Comparison of ENCODE assay signal across 18 cellular contexts in the genomic region with DNA sequence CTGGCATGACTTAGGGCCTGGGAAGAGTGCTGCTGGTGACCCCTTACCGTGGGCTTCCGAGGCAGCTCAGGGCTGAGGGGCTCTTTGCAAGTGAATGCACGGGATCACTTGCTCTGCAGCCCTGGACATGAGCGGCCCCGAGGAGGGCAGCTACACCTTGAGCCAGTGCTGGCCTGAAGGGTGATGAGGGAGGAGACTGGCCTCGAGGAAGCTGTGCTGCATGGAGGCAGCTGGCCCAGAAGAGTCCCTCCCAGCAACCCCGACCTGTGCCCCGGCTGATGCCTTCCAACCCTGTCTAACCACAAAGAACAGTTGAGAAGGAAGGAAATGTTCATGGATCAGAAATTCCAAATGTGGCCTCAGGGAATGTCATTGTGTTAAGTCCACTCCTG. TPM values are rescaled to one million over a fixed set of nuclear protein-coding genes. Genes with fewer than 3 reads are reported as not detected.
DNase-seq lines count a peak whose midpoint lies in the region; ATAC-seq and TF ChIP-seq lines count a peak whose summit lies in the region.
"Had no signal": no experiment of that assay in that cellular context is flagged by ENCODE, and none has a peak within 500 bp of the region (broad histone marks: within the 10 kb centered on the region; RNA-seq: fewer than 3 reads in every experiment).

No MANE protein-coding gene starts in this region.

- peak; percentile 12 for DNase-seq in activated CD8-positive, alpha-beta memory T cell treated with anti-CD3 and anti-CD28 coated beads, Interleukin-2, amount 50 U/mL, for 4 hours
- no peak for DNase-seq in activated CD8-positive, alpha-beta memory T cell treated with anti-CD3 and anti-CD28 coated beads for 24 hours
- peak; percentile 60 to 83 for DNase-seq in PC-9
- DNase-seq in foreskin melanocyte: peak; percentile 11
- peak; percentile 58 to 61 for DNase-seq in suprapubic skin (ENCODE audit: low spot score in 2 of 2)
- DNase-seq in CD4-positive, alpha-beta memory T cell: no peak
- DNase-seq in amniotic stem cell (lab: John Stamatoyannopoulos, UW): no peak
- DNase-seq: activated CD4-positive, CD25-positive, alpha-beta regulatory T cell; activated CD8-positive, alpha-beta memory T cell treated with anti-CD3 and anti-CD28 coated beads, Interleukin-2, amount 50 U/mL, for 48 hours; caudate nucleus; naive thymus-derived CD4-positive, alpha-beta T cell; NCI-H1436 treated with DMSO at 0.1 percent for 48 hours; NCI-H446 treated with DMSO at 0.1 percent for 48 hours; retina had no signal

- H3K4me1 ChIP-seq in PC-9 (replicated peaks; ENCODE audit: insufficient read depth) (peaks cover 27% of the 10 kb centered on the region), suprapubic skin (peaks cover 62% of the 10 kb centered on the region)
- H3K4me1 ChIP-seq in CD4-positive, alpha-beta memory T cell (ENCODE audit: insufficient read depth, low read length): peaks cover 18% of the 10 kb centered on the region
- H3K4me1 ChIP-seq: tibial artery had no signal

- ATAC-seq in HG03196 (IDR thresholded peaks at IDR 0.05; ENCODE audit: unreplicated experiment): no peak
- ATAC-seq: naive thymus-derived CD4-positive, alpha-beta T cell had no signal

- H3K27ac ChIP-seq in PC-9 (peak overlapping the region; percentile 71), suprapubic skin (peak overlapping the region; percentile 3)
- no peak overlapping the region for H3K27ac ChIP-seq in CD4-positive, alpha-beta memory T cell (ENCODE audit: low read depth, low read length)
- H3K27ac ChIP-seq: KMS-11, tibial artery had no signal

- H4K20me1 ChIP-seq in PC-9 (ENCODE audit: insufficient read depth): no peaks in the 10 kb centered on the region

- POLR2A ChIA-PET in PC-9 (lab: Charles Lee; ENCODE audit: unreplicated experiment): no interaction called here
- POLR2A ChIA-PET in CD4-positive, alpha-beta memory T cell (lab: Charles Lee; ENCODE audit: partially characterized antibody): no interaction called here

- TF ChIP-seq EP300 in suprapubic skin (IDR thresholded peaks at IDR 0.05): no peak

- TF ChIP-seq POLR2A in suprapubic skin (IDR thresholded peaks at IDR 0.05): no peak

- 58% methylated on average over 8 of the region's 8 CpGs for WGBS in suprapubic skin

- H3K36me3 Mint-ChIP-seq in CD4-positive, alpha-beta memory T cell: peaks cover 19 to 20% of the 10 kb centered on the region in 2 donors

- H3K27ac Mint-ChIP-seq in CD4-positive, alpha-beta memory T cell: no peak overlapping the region
- H3K27ac Mint-ChIP-seq: activated naive CD8-positive, alpha-beta T cell; naive thymus-derived CD4-positive, alpha-beta T cell had no signal

- intact Hi-C loops in PC-9 (cut with micrococcal nuclease; ENCODE audit: unreplicated experiment): loop anchor here (1.0 to 2.0 kb wide), 3 partner anchors 43 to 75 kb away; no protein-coding TSS in a partner anchor
- intact Hi-C loops in CD4-positive, alpha-beta memory T cell (cut with micrococcal nuclease): no loop called here

- H3K9me3 Mint-ChIP-seq in CD4-positive, alpha-beta memory T cell: no peaks in the 10 kb centered on the region
- H3K9me3 Mint-ChIP-seq: naive thymus-derived CD4-positive, alpha-beta T cell had no signal

- H3F3A ChIP-seq in PC-9 (ENCODE audit: insufficient read depth, low read depth): peaks cover 27% of the 10 kb centered on the region

- H3K27me3 ChIP-seq in PC-9 (ENCODE audit: insufficient read depth, low read depth) (no peaks in the 10 kb centered on the region), suprapubic skin (no peaks in the 10 kb centered on the region)
- no peaks in the 10 kb centered on the region for H3K27me3 ChIP-seq in CD4-positive, alpha-beta memory T cell (ENCODE audit: insufficient read depth, low read length)
- H3K27me3 ChIP-seq: tibial artery had no signal

- BruUV-seq in PC-9 (replicated peaks; lab: Mats Ljungman, UMichigan): no TSS peak

- H3K4me2 ChIP-seq in PC-9: peak overlapping the region; percentile 76
- H3K4me2 ChIP-seq: KMS-11 had no signal

- CTCF ChIA-PET in PC-9 (lab: Charles Lee): no interaction called here
- CTCF ChIA-PET in CD4-positive, alpha-beta memory T cell (lab: Charles Lee; ENCODE audit: partially characterized antibody): no interaction called here

- no peaks in the 10 kb centered on the region for H3K9me2 ChIP-seq in PC-9 (ENCODE audit: insufficient read depth)

- H3K36me3 ChIP-seq in PC-9 (ENCODE audit: low read depth) (no peaks in the 10 kb centered on the region), suprapubic skin (no peaks in the 10 kb centered on the region)
- peaks cover 6% of the 10 kb centered on the region for H3K36me3 ChIP-seq in CD4-positive, alpha-beta memory T cell (ENCODE audit: insufficient read depth, low read length)

- TF ChIP-seq CTCF in PC-9 (conservative IDR thresholded peaks at IDR 0.05) (no peak), suprapubic skin (IDR thresholded peaks at IDR 0.05) (no peak)

- peak overlapping the region; percentile 19; the same call in 1 of the 2 replicates for H3K4me3 ChIP-seq in PC-9
- H3K4me3 ChIP-seq in suprapubic skin: no peak overlapping the region
- no peak overlapping the region for H3K4me3 ChIP-seq in CD4-positive, alpha-beta memory T cell (ENCODE audit: low read length in 2 of 2)
- H3K4me3 ChIP-seq: tibial artery had no signal

- no peaks in the 10 kb centered on the region for H3K79me2 ChIP-seq in PC-9 (ENCODE audit: low read depth)

- H3K9me3 ChIP-seq in PC-9 (ENCODE audit: insufficient read depth, low read depth) (no peaks in the 10 kb centered on the region), suprapubic skin (no peaks in the 10 kb centered on the region)
- H3K9me3 ChIP-seq in CD4-positive, alpha-beta memory T cell (ENCODE audit: control insufficient read depth in 1 of 2, low read length in 2 of 2): no peaks in the 10 kb centered on the region
- H3K9me3 ChIP-seq: tibial artery had no signal

- H3K4me1 Mint-ChIP-seq in CD4-positive, alpha-beta memory T cell: no peaks in the 10 kb centered on the region

- no peak overlapping the region for H3K4me3 Mint-ChIP-seq in CD4-positive, alpha-beta memory T cell
- H3K4me3 Mint-ChIP-seq: activated naive CD8-positive, alpha-beta T cell; naive thymus-derived CD4-positive, alpha-beta T cell had no signal

- H3K27me3 Mint-ChIP-seq in CD4-positive, alpha-beta memory T cell: no peaks in the 10 kb centered on the region
- H3K27me3 Mint-ChIP-seq: activated naive CD8-positive, alpha-beta T cell; naive thymus-derived CD4-positive, alpha-beta T cell had no signal

- H2AFZ ChIP-seq in PC-9: no peak overlapping the region

RNA-seq across cellular contexts. Expression of a gene that starts 45.2 kb away (rescaled TPM):
- total RNA-seq in PC-9 (2021) (0.74 and 2.4 TPM in 2 replicates), suprapubic skin (1 to 10 TPM; 1.6 to 7.0 (median 4.8) TPM)
- total RNA-seq in CD4-positive, alpha-beta memory T cell: not detected
- not detected for polyA plus RNA-seq in CD4-positive, alpha-beta memory T cell
- polyA plus RNA-seq: naive thymus-derived CD4-positive, alpha-beta T cell had no signal

RNA-seq across cellular contexts. Expression of a gene that starts 48.9 kb away (rescaled TPM):
- 10.3 and 13.9 TPM in 2 replicates for total RNA-seq in PC-9 (2021)
- total RNA-seq in suprapubic skin: 10 to 100 TPM in 3 of 4 donors, 1 to 10 TPM in 1; 6.3 to 14.6 (median 10.9) TPM
- 1 to 10 TPM; 7.9 to 8.7 TPM for total RNA-seq in CD4-positive, alpha-beta memory T cell
- 10 to 100 TPM; 12.7 to 14.6 TPM for polyA plus RNA-seq in CD4-positive, alpha-beta memory T cell

RNA-seq across cellular contexts. Expression of a gene that starts 48.9 kb away (rescaled TPM):
- 20.9 and 23.5 TPM in 2 replicates for total RNA-seq in PC-9 (2021)
- total RNA-seq in suprapubic skin: 10 to 100 TPM; 21.8 to 46.2 (median 32.4) TPM
- 10 to 100 TPM; 26.9 to 27.6 TPM for total RNA-seq in CD4-positive, alpha-beta memory T cell
- 10 to 100 TPM in 1 of 2 donors, 1 to 10 TPM in 1; 4.3 to 13.0 TPM for polyA plus RNA-seq in CD4-positive, alpha-beta memory T cell

Comparison
In these comparisons a context has a peak if more than half of its experiments do, and no peak if none do; other contexts are left out.
1. DNase-seq: peak in activated CD8-positive, alpha-beta memory T cell treated with anti-CD3 and anti-CD28 coated beads, Interleukin-2, amount 50 U/mL, for 4 hours (single experiment), PC-9 (2 of 2), foreskin melanocyte (single experiment) and suprapubic skin (2 of 2); none in activated CD8-positive, alpha-beta memory T cell treated with anti-CD3 and anti-CD28 coated beads for 24 hours (single experiment), CD4-positive, alpha-beta memory T cell (0 of 5) and amniotic stem cell (single experiment).